14 cellular contexts compared by ENCODE assay signal in genomic region chr5:51484326-51484725, GRCh38.
"Had no signal": no experiment of that assay in that cellular context is flagged by ENCODE, and none has a peak within 500 bp of the region (broad histone marks: within the 10 kb centered on the region; RNA-seq: fewer than 3 reads in every experiment).

No MANE protein-coding gene starts in this region.

- H3K4me3 ChIP-seq: esophagus squamous epithelium, psoas muscle, right lobe of liver, spleen had no signal

- H3K4me1 ChIP-seq: esophagus squamous epithelium, psoas muscle, right lobe of liver, spleen had no signal

- H3K9me3 ChIP-seq: esophagus squamous epithelium, psoas muscle, right lobe of liver, spleen had no signal

- H3K36me3 ChIP-seq: esophagus squamous epithelium, right lobe of liver, spleen had no signal

- ATAC-seq: activated T-cell treated with anti-CD3 and anti-CD28 coated beads, Interleukin-2, amount 50 U/mL, for 72 hours; left ventricle myocardium superior; naive thymus-derived CD4-positive, alpha-beta T cell; psoas muscle; right lobe of liver; stimulated activated naive B cell treated with anti-CD40 and anti-IgM and Interleukin-4, amounts not matched to agents 10 μg/mL and 1 μg/mL and 100 μg/mL, for 72 hours had no signal

- DNase-seq: activated CD4-positive, alpha-beta T cell treated with anti-CD3 and anti-CD28 coated beads, Interleukin-2, amount 50 U/mL, for 4 hours; activated effector memory CD4-positive, alpha-beta T cell treated with anti-CD3 and anti-CD28 coated beads, Interleukin-2, amount 50 U/mL, for 16 hours; activated T-cell treated with anti-CD3 and anti-CD28 coated beads, Interleukin-2, amount 50 U/mL, for 72 hours; dermis blood vessel endothelial cell; effector memory CD4-positive, alpha-beta T cell; esophagus squamous epithelium; glutamatergic neuron; hypothalamus; left ventricle myocardium superior; naive thymus-derived CD4-positive, alpha-beta T cell; psoas muscle; right lobe of liver; spleen; stimulated activated naive B cell treated with anti-CD40 and anti-IgM and Interleukin-4, amounts not matched to agents 10 μg/mL and 1 μg/mL and 100 μg/mL, for 72 hours had no signal

- H3K27ac ChIP-seq: esophagus squamous epithelium, psoas muscle, right lobe of liver, spleen had no signal

- H3K27me3 ChIP-seq: esophagus squamous epithelium, spleen had no signal
